26 cellular contexts compared by ENCODE assay signal in genomic region chr4:69075061-69075792, GRCh38. TPM values are rescaled to one million over a fixed set of nuclear protein-coding genes. Genes with fewer than 3 reads are reported as not detected.
"Had no signal": no experiment of that assay in that cellular context is flagged by ENCODE, and none has a peak within 500 bp of the region (broad histone marks: within the 10 kb centered on the region; RNA-seq: fewer than 3 reads in every experiment).

No MANE protein-coding gene starts in this region.

- H3K79me2 ChIP-seq: hepatocyte had no signal

- H3K27ac Mint-ChIP-seq: activated CD4-positive, alpha-beta T cell treated with anti-CD3 and anti-CD28 coated beads, Interleukin-2, amount 10 ng/mL, durations not matched to agents 7 days and 5 days; activated naive CD4-positive, alpha-beta T cell treated with anti-CD3 and anti-CD28 coated beads, Interleukin-2, amount 10 ng/mL, durations not matched to agents 7 days and 5 days; dendritic cell treated with granulocyte-macrophage colony-stimulating factor and Interleukin-4, amounts not matched to agents 40 ng/mL and 50 ng/mL, for 4 days had no signal

- FAIRE-seq: bronchial epithelial cell, endothelial cell of umbilical vein, islet of Langerhans, urothelium cell line had no signal

- H3K27me3 ChIP-seq: ascending aorta, esophagus squamous epithelium, hepatocyte, tibial nerve had no signal

- H3K4me3 ChIP-seq: ascending aorta, esophagus squamous epithelium, hepatocyte, lower lobe of right lung, tibial nerve had no signal

- H3K27me3 Mint-ChIP-seq: activated CD4-positive, alpha-beta T cell treated with anti-CD3 and anti-CD28 coated beads, Interleukin-2, amount 10 ng/mL, durations not matched to agents 7 days and 5 days; activated naive CD4-positive, alpha-beta T cell treated with anti-CD3 and anti-CD28 coated beads, Interleukin-2, amount 10 ng/mL, durations not matched to agents 7 days and 5 days; dendritic cell treated with granulocyte-macrophage colony-stimulating factor and Interleukin-4, amounts not matched to agents 40 ng/mL and 50 ng/mL, for 4 days had no signal

- H3K4me3 Mint-ChIP-seq: activated CD4-positive, alpha-beta T cell treated with anti-CD3 and anti-CD28 coated beads, Interleukin-2, amount 10 ng/mL, durations not matched to agents 7 days and 5 days; activated naive CD4-positive, alpha-beta T cell treated with anti-CD3 and anti-CD28 coated beads, Interleukin-2, amount 10 ng/mL, durations not matched to agents 7 days and 5 days; activated T-cell treated with anti-CD3 and anti-CD28 coated beads, Interleukin-2, amount 50 U/mL, for 4 hours; dendritic cell treated with granulocyte-macrophage colony-stimulating factor and Interleukin-4, amounts not matched to agents 40 ng/mL and 50 ng/mL, for 4 days had no signal

- H3K4me2 ChIP-seq: hepatocyte had no signal

- H3K27ac ChIP-seq: ascending aorta, esophagus squamous epithelium, hepatocyte, lower lobe of right lung, tibial nerve had no signal

- H3K36me3 Mint-ChIP-seq: activated naive CD4-positive, alpha-beta T cell treated with anti-CD3 and anti-CD28 coated beads, Interleukin-2, amount 10 ng/mL, durations not matched to agents 7 days and 5 days had no signal

- H2AFZ ChIP-seq: hepatocyte had no signal

- DNase-seq: activated CD4-positive, alpha-beta T cell treated with anti-CD3 and anti-CD28 coated beads, Interleukin-2, amount 10 ng/mL, durations not matched to agents 7 days and 5 days; activated CD8-positive, alpha-beta memory T cell treated with anti-CD3 and anti-CD28 coated beads, Interleukin-2, amount 50 U/mL, for 4 hours; activated naive CD4-positive, alpha-beta T cell treated with anti-CD3 and anti-CD28 coated beads, Interleukin-2, amount 10 ng/mL, durations not matched to agents 7 days and 5 days; activated T-cell treated with anti-CD3 and anti-CD28 coated beads, Interleukin-2, amount 50 U/mL, for 4 hours; cerebellar nuclear complex; effector CD8-positive, alpha-beta T cell; esophagus squamous epithelium; lower lobe of right lung; occipital lobe; posterior cingulate gyrus; retina; stimulated activated CD4-positive, alpha-beta T cell treated with anti-CD3 and anti-CD28 coated beads, Interleukin-2, amount 100 ng/mL, for 24 hours; stimulated activated naive CD4-positive, alpha-beta T cell treated with Interleukin-2 at 50 U/mL for 16 hours; substantia nigra; T-helper 1 cell; T-helper 9 cell had no signal

- ATAC-seq: activated CD4-positive, CD25-positive, alpha-beta regulatory T cell treated with anti-CD3 and anti-CD28 coated beads, Interleukin-2, amount 50 U/mL, for 24 hours; activated T-cell treated with anti-CD3 and anti-CD28 coated beads, Interleukin-2, amount 50 U/mL, for 4 hours; lower lobe of right lung had no signal

- H3K4me1 ChIP-seq: ascending aorta, esophagus squamous epithelium, lower lobe of right lung, tibial nerve had no signal

- H3K36me3 ChIP-seq: ascending aorta, esophagus squamous epithelium, lower lobe of right lung, tibial nerve had no signal

- H3K4me1 Mint-ChIP-seq: activated CD4-positive, alpha-beta T cell treated with anti-CD3 and anti-CD28 coated beads, Interleukin-2, amount 10 ng/mL, durations not matched to agents 7 days and 5 days; activated naive CD4-positive, alpha-beta T cell treated with anti-CD3 and anti-CD28 coated beads, Interleukin-2, amount 10 ng/mL, durations not matched to agents 7 days and 5 days had no signal

- H3K9me3 ChIP-seq: ascending aorta, esophagus squamous epithelium, lower lobe of right lung, tibial nerve had no signal

- H3K9me3 Mint-ChIP-seq: activated naive CD4-positive, alpha-beta T cell treated with anti-CD3 and anti-CD28 coated beads, Interleukin-2, amount 10 ng/mL, durations not matched to agents 7 days and 5 days; activated T-cell treated with anti-CD3 and anti-CD28 coated beads, Interleukin-2, amount 50 U/mL, for 4 hours had no signal

RNA-seq across cellular contexts. Expression of gene UGT2B7, which starts 21.0 kb away (rescaled TPM):
- total RNA-seq: activated CD4-positive, alpha-beta T cell treated with anti-CD3 and anti-CD28 coated beads, Interleukin-2, amount 10 ng/mL, durations not matched to agents 7 days and 5 days; ascending aorta; endothelial cell of umbilical vein; esophagus squamous epithelium; lower lobe of right lung; occipital lobe; tibial nerve had no signal
- polyA plus RNA-seq: endothelial cell of umbilical vein, neural cell had no signal
